Comparison of ENCODE assay signal across 12 cellular contexts in the genomic region with DNA sequence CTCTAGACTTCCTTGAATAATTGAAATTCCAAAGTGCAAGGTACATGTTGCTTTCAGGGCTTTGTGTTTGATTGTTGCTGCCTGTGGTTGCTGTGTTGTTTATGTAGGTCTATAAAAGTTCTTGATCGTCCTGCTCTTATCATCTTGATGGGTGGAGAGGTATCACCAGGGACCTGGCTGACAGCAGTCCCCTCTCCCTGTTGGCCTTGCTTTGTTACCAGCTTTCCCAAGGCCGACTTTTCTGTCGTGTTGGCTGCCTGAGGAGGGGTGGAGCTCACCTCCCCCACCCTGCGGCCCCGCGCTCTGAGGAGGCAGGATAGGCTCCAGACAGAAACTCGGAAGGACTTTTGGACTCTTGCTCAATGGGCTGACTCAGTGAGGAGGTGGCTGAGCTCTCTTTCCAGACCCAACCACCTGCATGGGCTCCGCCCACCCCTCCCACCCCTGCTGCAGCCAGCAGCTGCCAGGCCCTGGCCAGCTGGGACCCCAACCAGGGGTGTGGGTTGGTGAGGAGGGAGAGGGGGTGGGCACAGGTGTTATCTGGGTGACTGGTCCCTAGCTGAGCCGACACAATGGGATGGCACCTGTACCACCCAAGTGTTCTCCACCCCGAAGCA. TPM values are rescaled to one million over a fixed set of nuclear protein-coding genes. Genes with fewer than 3 reads are reported as not detected.
DNase-seq lines count a peak whose midpoint lies in the region; ATAC-seq, FAIRE-seq and TF ChIP-seq lines count a peak whose summit lies in the region.
"Had no signal": no experiment of that assay in that cellular context is flagged by ENCODE, and none has a peak within 500 bp of the region (broad histone marks: within the 10 kb centered on the region; RNA-seq: fewer than 3 reads in every experiment).

No MANE protein-coding gene starts in this region.

- H3K23ac ChIP-seq in H1 (ENCODE audit: insufficient read length): no peak overlapping the region

- H2BK5ac ChIP-seq in H1 (ENCODE audit: low read depth, low read length): peak overlapping the region; percentile 52; the same call in 1 of the 2 replicates

- H2BK20ac ChIP-seq in H1 (ENCODE audit: low read length): no peak overlapping the region

- CTCF ChIA-PET in H1 (lab: Charles Lee; ENCODE audit: partially characterized antibody): interaction anchor here (0.6 to 2.4 kb wide), 6 partner anchors 12 to 106 kb away, joined by 3 to 11 read pairs (median 4); no protein-coding TSS in a partner anchor

- peaks cover 25% of the 10 kb centered on the region for H3K79me1 ChIP-seq in H1 (ENCODE audit: low read depth, low read length)

- no peak overlapping the region; the same call in 1 of the 2 replicates for H2BK15ac ChIP-seq in H1 (ENCODE audit: low read length)

- H4K8ac ChIP-seq in H1 (ENCODE audit: extremely low read depth, insufficient read depth, low read length): peak overlapping the region; percentile 22; the same call in 1 of the 2 replicates

- H3K18ac ChIP-seq in H1 (ENCODE audit: extremely low read depth, low read length): no peak overlapping the region

- no peak overlapping the region for H2BK12ac ChIP-seq in H1 (ENCODE audit: low read depth, low read length)

- no peak for TF ChIP-seq POLR2A in H1 (IDR thresholded peaks at IDR 0.05; ENCODE audit: control extremely low read depth in 1 of 2, low read depth in 2 of 2, low read length in 2 of 2)

- peak overlapping the region in 1 of 2 experiments; percentile 95; a peak in 2 of 4 replicates for H3K4me2 ChIP-seq in H1 (ENCODE audit: insufficient read depth in 1 of 2, low read depth in 2 of 2, low read length in 2 of 2)

- DNase-seq in Daoy (ENCODE audit: low read depth): peak; percentile 82
- DNase-seq in NAMALWA (ENCODE audit: low spot score): peak; percentile 25
- DNase-seq in H1 (ENCODE audit: low read depth in 1 of 2, low spot score in 2 of 2): no peak
- no peak for DNase-seq in AG08395 (ENCODE audit: low spot score)
- DNase-seq in G401 (ENCODE audit: low spot score): no peak
- DNase-seq in T-helper 2 cell: no peak
- DNase-seq: activated CD4-positive, alpha-beta T cell treated with anti-CD3 and anti-CD28 coated beads, Interleukin-2, amount 50 U/mL, for 4 hours; NCI-H526 had no signal

- H3K9me3 ChIP-seq in H1 (ENCODE audit: insufficient read depth in 2 of 2, low read depth in 1 of 2, low read length in 1 of 2) (no peaks in the 10 kb centered on the region), muscle layer of duodenum (ENCODE audit: control insufficient read depth in 1 of 2, low read length in 2 of 2) (no peaks in the 10 kb centered on the region)

- no peak overlapping the region for H4K5ac ChIP-seq in H1 (ENCODE audit: insufficient read length, low read depth, low read length)

- H3K4me3 ChIP-seq in H1 (ENCODE audit: extremely low read depth in 1 of 4, insufficient read depth in 2 of 4, low read depth in 3 of 4, low read length in 4 of 4): no peak overlapping the region
- H3K4me3 ChIP-seq in muscle layer of duodenum (ENCODE audit: low read depth in 1 of 2, low read length in 2 of 2): peak overlapping the region in 1 of 2 donors; percentile 15

- no peak overlapping the region for H2AFZ ChIP-seq in H1 (ENCODE audit: low read length)

- no peak overlapping the region for H4K91ac ChIP-seq in H1 (replicated peaks; ENCODE audit: insufficient read length, low read length)

- H4K20me1 ChIP-seq in H1 (replicated peaks in 1 of 2; ENCODE audit: control insufficient read depth in 1 of 2, insufficient read depth in 2 of 2, low read length in 2 of 2): peaks cover 9 to 17% of the 10 kb centered on the region in 2 experiments

- no peak overlapping the region for H3K14ac ChIP-seq in H1 (ENCODE audit: insufficient read length)

- no peak for TF ChIP-seq CTCF in H1 (IDR thresholded peaks at IDR 0.05; ENCODE audit: control extremely low read depth in 1 of 3, insufficient read depth in 1 of 3, low read depth in 1 of 3, low read length in 3 of 3)

- H3K27ac ChIP-seq in H1 (ENCODE audit: low read depth, low read length): no peak overlapping the region
- H3K27ac ChIP-seq in muscle layer of duodenum (ENCODE audit: low read length): peak overlapping the region; percentile 74

- H3K9ac ChIP-seq in H1 (replicated peaks in 1 of 4; ENCODE audit: extremely low read depth in 1 of 4, low read depth in 3 of 4, low read length in 3 of 4): no peak overlapping the region; a peak in 1 of 7 replicates

- no peaks in the 10 kb centered on the region for H3K27me3 ChIP-seq in H1 (replicated peaks in 1 of 4; ENCODE audit: control insufficient read depth in 3 of 4, extremely low read depth in 1 of 4, insufficient read depth in 3 of 4, low read length in 3 of 4)
- no peaks in the 10 kb centered on the region for H3K27me3 ChIP-seq in muscle layer of duodenum (ENCODE audit: low read depth, low read length)

- H3K79me2 ChIP-seq in H1 (ENCODE audit: control insufficient read depth in 1 of 2, insufficient read depth in 2 of 2, low read length in 2 of 2): peaks cover 3 to 58% of the 10 kb centered on the region in 2 experiments

- no peak overlapping the region for H2AK5ac ChIP-seq in H1 (ENCODE audit: low read depth, low read length)

- ATAC-seq in HG02870 (IDR thresholded peaks at IDR 0.05; ENCODE audit: unreplicated experiment): no peak

- peaks cover 7% of the 10 kb centered on the region for H3K23me2 ChIP-seq in H1 (ENCODE audit: low read depth, low read length)

- 77% methylated on average over 10 of the region's 10 CpGs; no CpG with 5 or more reads in 1 of the 2 experiments for WGBS in H1 (ENCODE audit: extremely low coverage in 1 of 2, insufficient coverage in 1 of 2, insufficient read length in 1 of 2, insufficient replicate concordance in 2 of 2, low coverage in 1 of 2, low lambda C conversion rate in 2 of 2, missing lambda C conversion rate in 1 of 2), 2 experiments

- no peak for FAIRE-seq in H1 (lab: Jason Lieb, UNC)
- FAIRE-seq: D721Med had no signal

- in situ Hi-C loops in G401 (cut with HindIII; ENCODE audit: low sequenced_read_pairs): no loop called here

- no peak overlapping the region for H3K56ac ChIP-seq in H1 (replicated peaks; ENCODE audit: insufficient read length, low read depth, low read length)

- POLR2A ChIA-PET in H1 (lab: Charles Lee; ENCODE audit: partially characterized antibody): interaction anchor here (0.7 to 11.2 kb wide), 7 partner anchors 8 to 36 kb away, joined by 3 to 208 read pairs (median 4); no protein-coding TSS in a partner anchor

- TF ChIP-seq EP300 in H1 (IDR thresholded peaks at IDR 0.05; ENCODE audit: borderline replicate concordance in 1 of 2, low read depth in 2 of 2, low read length in 2 of 2): no peak

- no peak for TF ChIP-seq RAD21 in H1 (IDR thresholded peaks at IDR 0.05 in 1 of 2, conservative IDR thresholded peaks at IDR 0.05 in 1 of 2; ENCODE audit: low read depth in 2 of 2, low read length in 2 of 2)

- no peak overlapping the region for H3K4ac ChIP-seq in H1 (replicated peaks; ENCODE audit: insufficient read length, low read depth, low read length)

- H3K4me1 ChIP-seq in H1 (replicated peaks in 1 of 4; ENCODE audit: control insufficient read depth in 3 of 4, insufficient read depth in 4 of 4, low read length in 3 of 4) (peaks cover 13 to 39% (median 30%) of the 10 kb centered on the region in 4 experiments), muscle layer of duodenum (ENCODE audit: control insufficient read depth in 1 of 2, insufficient read depth in 2 of 2, low read length in 2 of 2) (peaks cover 0 to 2% of the 10 kb centered on the region in 2 donors)

- H3K36me3 ChIP-seq in H1 (ENCODE audit: control insufficient read depth in 2 of 4, insufficient read depth in 4 of 4, low read length in 3 of 4) (peaks cover 4 to 38% (median 25%) of the 10 kb centered on the region in 4 experiments; a peak in 7 of 8 replicates), muscle layer of duodenum (ENCODE audit: control insufficient read depth in 1 of 2, insufficient read depth in 2 of 2, low read length in 2 of 2) (peaks cover 0 to 3% of the 10 kb centered on the region in 2 donors)

- no peak overlapping the region for H2BK120ac ChIP-seq in H1 (replicated peaks; ENCODE audit: low read depth, low read length)

TF ChIP-seq in H1, 55 proteins besides CTCF, POLR2A, EP300 and RAD21:
- TF ChIP-seq SAP30 (IDR thresholded peaks at IDR 0.05; ENCODE audit: insufficient read depth, insufficient replicate concordance, low read length): no peak
- no peak for TF ChIP-seq NANOG (IDR thresholded peaks at IDR 0.05; ENCODE audit: insufficient read depth, low read depth, low read length, poor library complexity, severe bottlenecking)

RNA-seq across cellular contexts. Expression of gene INAVA, which starts 2.0 kb away (rescaled TPM):
- 7.3 and 7.5 TPM in 2 replicates for total RNA-seq in Daoy (2014; rRNA removed; shearing (Covaris generic))
- total RNA-seq in H1 (2021; fragmentation: NEBNext Ultra II Directional; extraction: Animal tissue kit (Norgen Biotek cat#: 25700)): 43.4 and 46.8 TPM in 2 replicates
- 49.3 and 77.0 TPM in 2 replicates for polyA plus RNA-seq in H1 (2011; rRNA removed)
- polyA plus RNA-seq in H1 (2011; cell fraction: cytosol; rRNA removed): 36.0 TPM
- 88.4 TPM for polyA plus RNA-seq in H1 (2011; cell fraction: nucleus; rRNA removed)
- polyA plus RNA-seq in H1 (2012, experiment 1 of 2): 33.1 to 43.8 TPM (median 39.6 TPM) in 4 replicates
- 37.6 TPM for polyA plus RNA-seq in H1 (2012, experiment 2 of 2)
- polyA plus RNA-seq in H1 (2013, experiment 1 of 2): 31.6 TPM
- polyA plus RNA-seq in H1 (2013, experiment 2 of 2): 29.9 TPM
- 22.7 and 25.3 TPM in 2 replicates for polyA minus RNA-seq in H1 (2011; rRNA and poly(A)+ RNA removed)
- 26.8 TPM for polyA minus RNA-seq in H1 (2011; cell fraction: cytosol; rRNA and poly(A)+ RNA removed)
- 26.7 TPM for polyA minus RNA-seq in H1 (2011; cell fraction: nucleus; rRNA and poly(A)+ RNA removed)
- 39.3 and 54.7 TPM in 2 replicates for total RNA-seq in G401 (2014; rRNA removed; shearing (Covaris generic))

RNA-seq across cellular contexts. Expression of gene GPR25, which starts 23.9 kb away (rescaled TPM):
- not detected in 2 replicates for total RNA-seq in Daoy (2014; rRNA removed; shearing (Covaris generic))
- not detected in 2 replicates for total RNA-seq in H1 (2021; fragmentation: NEBNext Ultra II Directional; extraction: Animal tissue kit (Norgen Biotek cat#: 25700))
- polyA plus RNA-seq in H1 (2011; rRNA removed): not detected in 2 replicates
- not detected for polyA plus RNA-seq in H1 (2011; cell fraction: cytosol; rRNA removed)
- polyA plus RNA-seq in H1 (2011; cell fraction: nucleus; rRNA removed): not detected
- not detected in 4 replicates for polyA plus RNA-seq in H1 (2012, experiment 1 of 2)
- polyA plus RNA-seq in H1 (2012, experiment 2 of 2): not detected
- not detected for polyA plus RNA-seq in H1 (2013, experiment 1 of 2)
- polyA plus RNA-seq in H1 (2013, experiment 2 of 2): 0.04 TPM
- not detected in 2 replicates for polyA minus RNA-seq in H1 (2011; rRNA and poly(A)+ RNA removed)
- polyA minus RNA-seq in H1 (2011; cell fraction: cytosol; rRNA and poly(A)+ RNA removed): not detected
- polyA minus RNA-seq in H1 (2011; cell fraction: nucleus; rRNA and poly(A)+ RNA removed): not detected
- not detected in 2 replicates for total RNA-seq in G401 (2014; rRNA removed; shearing (Covaris generic))
- total RNA-seq: urinary bladder had no signal

Comparison
In these comparisons a context has a peak if more than half of its experiments do, and no peak if none do; other contexts are left out.
1. DNase-seq: peak in Daoy (single experiment) and NAMALWA (single experiment); none in H1 (0 of 2), AG08395 (single experiment), G401 (single experiment) and T-helper 2 cell (0 of 5).